In the genomic region with DNA sequence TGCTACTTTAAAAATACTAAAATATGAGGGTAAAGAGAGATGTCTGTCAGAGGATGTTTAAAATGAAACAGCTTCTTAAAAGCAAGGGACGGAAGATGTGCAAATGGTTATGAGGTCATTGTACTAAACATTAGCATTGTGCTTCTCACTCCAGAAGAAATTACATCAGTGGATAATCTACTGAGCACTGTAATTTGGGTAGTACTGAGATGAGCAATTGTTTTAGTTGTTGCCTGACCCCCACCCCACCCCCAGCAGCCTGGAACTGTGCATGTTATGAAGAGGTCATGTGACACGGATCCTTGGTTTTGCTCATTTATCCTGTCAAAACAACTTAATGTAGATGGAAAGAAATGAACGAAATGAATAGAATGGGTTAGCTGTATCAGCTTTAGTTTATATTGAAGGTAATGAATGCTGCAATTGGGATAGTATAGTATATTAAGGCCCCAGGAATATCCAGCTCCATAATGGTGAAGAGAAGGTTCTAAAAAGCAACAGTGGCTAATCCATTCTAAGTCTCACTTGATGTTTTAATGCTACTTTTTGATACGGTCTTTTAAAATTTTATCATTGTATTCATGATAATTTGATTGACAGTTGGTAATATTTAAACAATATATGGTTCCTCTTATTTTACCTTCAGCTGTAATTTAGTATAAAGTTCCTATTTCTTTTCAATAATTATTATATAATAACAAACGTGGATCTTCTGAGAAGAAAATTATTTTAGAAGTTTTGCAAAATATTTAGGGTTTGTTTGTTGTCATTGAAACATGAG, we compare ENCODE assay signal across 1 cellular context.
TF ChIP-seq lines count a peak whose summit lies in the region.

No MANE protein-coding gene starts in this region.

TF ChIP-seq in K562, 482 proteins besides CTCF, POLR2A, EP300 and RAD21 (continued from another document):
- TF ChIP-seq, protein P1, sequence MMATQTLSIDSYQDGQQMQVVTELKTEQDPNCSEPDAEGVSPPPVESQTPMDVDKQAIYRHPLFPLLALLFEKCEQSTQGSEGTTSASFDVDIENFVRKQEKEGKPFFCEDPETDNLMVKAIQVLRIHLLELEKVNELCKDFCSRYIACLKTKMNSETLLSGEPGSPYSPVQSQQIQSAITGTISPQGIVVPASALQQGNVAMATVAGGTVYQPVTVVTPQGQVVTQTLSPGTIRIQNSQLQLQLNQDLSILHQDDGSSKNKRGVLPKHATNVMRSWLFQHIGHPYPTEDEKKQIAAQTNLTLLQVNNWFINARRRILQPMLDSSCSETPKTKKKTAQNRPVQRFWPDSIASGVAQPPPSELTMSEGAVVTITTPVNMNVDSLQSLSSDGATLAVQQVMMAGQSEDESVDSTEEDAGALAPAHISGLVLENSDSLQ (IDR thresholded peaks at IDR 0.05) = peak; percentile 56
- TF ChIP-seq RAD51 (IDR thresholded peaks at IDR 0.05; ENCODE audit: borderline replicate concordance, low read depth) (peak; percentile 53), ATF7 (IDR thresholded peaks at IDR 0.05) (peak; percentile 28; the same call in 1 of the 2 replicates), PTRF (tag; IDR thresholded peaks at IDR 0.05) (no peak)
